ENCODE assay signal across 20 cellular contexts in the genomic region with DNA sequence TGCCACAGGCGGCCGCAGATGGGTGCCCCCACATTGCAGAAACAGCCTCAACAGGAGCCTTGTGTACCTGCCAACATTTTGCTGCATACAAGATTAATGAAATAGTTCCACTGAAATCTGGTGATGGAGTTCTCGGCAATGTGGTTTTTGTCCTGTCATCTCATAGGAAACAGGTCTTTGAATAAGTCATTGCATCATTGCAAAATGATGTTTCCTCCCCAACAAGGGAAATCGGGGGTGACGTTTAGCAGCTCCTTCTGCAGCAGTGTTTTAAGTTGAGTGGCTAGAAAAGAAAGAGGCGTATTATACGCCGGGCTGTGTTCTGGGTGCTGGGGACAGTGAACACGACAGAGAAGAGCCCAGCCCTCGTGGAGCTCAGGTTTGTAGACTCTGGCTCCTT.
DNase-seq lines count a peak whose midpoint lies in the region; ATAC-seq and TF ChIP-seq lines count a peak whose summit lies in the region.
"Had no signal": no experiment of that assay in that cellular context is flagged by ENCODE, and none has a peak within 500 bp of the region (broad histone marks: within the 10 kb centered on the region; RNA-seq: fewer than 3 reads in every experiment).

No MANE protein-coding gene starts in this region.

- DNase-seq in GDM1 (lab: John Stamatoyannopoulos, UW) (peak; percentile 16), PC-9 (no peak), caudate nucleus (lab: John Stamatoyannopoulos, UW) (peak in 3 of 61 donors; percentile 18 to 61 (median 36)), neural progenitor cell (ENCODE audit: low spot score) (no peak), iPS-NIHi7 (ENCODE audit: extremely low spot score) (no peak)
- no peak for DNase-seq in activated naive CD4-positive, alpha-beta T cell treated with anti-CD3 and anti-CD28 coated beads, Interleukin-2, amount 50 U/mL, for 16 hours
- no peak for DNase-seq in activated naive CD8-positive, alpha-beta T cell treated with anti-CD3 and anti-CD28 coated beads for 36 hours
- DNase-seq: activated CD8-positive, alpha-beta memory T cell treated with anti-CD3 and anti-CD28 coated beads for 24 hours; amygdala; DMS79; NCI-H1092 treated with DMSO at 0.1 percent for 48 hours; NCI-H748 treated with DMSO at 0.1 percent for 48 hours; Peyer's patch; stimulated activated CD4-positive, alpha-beta T cell treated with anti-CD3 and anti-CD28 coated beads, Interleukin-4, amount 100 ng/mL, for 4 hours; tibial artery had no signal

- H3F3A ChIP-seq in PC-9 (ENCODE audit: insufficient read depth, low read depth), result peaks cover 41% of the 10 kb centered on the region
- H3F3A ChIP-seq in neural progenitor cell (ENCODE audit: low read depth), result peaks cover 4% of the 10 kb centered on the region

- H3K9me3 Mint-ChIP-seq in neural progenitor cell, result no peaks in the 10 kb centered on the region
- no peaks in the 10 kb centered on the region for H3K9me3 Mint-ChIP-seq in activated naive CD8-positive, alpha-beta T cell treated with anti-CD3 and anti-CD28 coated beads for 36 hours
- H3K9me3 Mint-ChIP-seq: activated T-helper 1 cell treated with anti-CD3 and anti-CD28 coated beads, Interleukin-12 subunit alpha, Interleukin-12 subunit beta, Interleukin-2, Interleukin-4 antibody, amounts not matched to agents 30 ng/mL and 10 ng/mL and 1 ng/mL, durations not matched to agents 14 hours and 24 hours and 36 hours; dendritic cell treated with granulocyte-macrophage colony-stimulating factor and Interleukin-4, amounts not matched to agents 40 ng/mL and 50 ng/mL, for 4 days had no signal

- no TSS peak for BruUV-seq in PC-9 (replicated peaks; lab: Mats Ljungman, UMichigan)

- H3K9ac ChIP-seq in neural progenitor cell, result no peak overlapping the region

- CTCF ChIA-PET in PC-9 (lab: Charles Lee), result no interaction called here

- no peak for TF ChIP-seq CTCF in PC-9 (conservative IDR thresholded peaks at IDR 0.05)
- TF ChIP-seq CTCF in neural progenitor cell (IDR thresholded peaks at IDR 0.05), result no peak

- no peaks in the 10 kb centered on the region for H3K9me2 ChIP-seq in PC-9 (ENCODE audit: insufficient read depth)

- H4K20me1 ChIP-seq in PC-9 (ENCODE audit: insufficient read depth) (no peaks in the 10 kb centered on the region), neural progenitor cell (ENCODE audit: low read depth) (no peaks in the 10 kb centered on the region)

- POLR2A ChIA-PET in PC-9 (lab: Charles Lee; ENCODE audit: unreplicated experiment), result no interaction called here

- no peaks in the 10 kb centered on the region for H3K36me3 Mint-ChIP-seq in neural progenitor cell
- H3K36me3 Mint-ChIP-seq in activated naive CD8-positive, alpha-beta T cell treated with anti-CD3 and anti-CD28 coated beads for 36 hours, result peaks cover 2% of the 10 kb centered on the region

- H3K79me2 ChIP-seq in PC-9 (ENCODE audit: low read depth) (no peaks in the 10 kb centered on the region), neural progenitor cell (ENCODE audit: low read depth) (no peaks in the 10 kb centered on the region)

- H3K27me3 Mint-ChIP-seq in neural progenitor cell (ENCODE audit: insufficient read depth, low read depth), result peaks cover 9% of the 10 kb centered on the region
- H3K27me3 Mint-ChIP-seq in activated naive CD8-positive, alpha-beta T cell treated with anti-CD3 and anti-CD28 coated beads for 36 hours, result no peaks in the 10 kb centered on the region
- H3K27me3 Mint-ChIP-seq: dendritic cell treated with granulocyte-macrophage colony-stimulating factor and Interleukin-4, amounts not matched to agents 40 ng/mL and 50 ng/mL, for 4 days had no signal

- H3K27ac ChIP-seq in PC-9, result peak overlapping the region; percentile 60
- H3K27ac ChIP-seq in caudate nucleus (ENCODE audit: low read depth, low read length), result peak overlapping the region; percentile 58
- H3K27ac ChIP-seq in neural progenitor cell, result no peak overlapping the region
- H3K27ac ChIP-seq: C4-2B, ovary, tibial artery had no signal

- H3K27ac Mint-ChIP-seq in neural progenitor cell, result peak overlapping the region; percentile 10
- no peak overlapping the region for H3K27ac Mint-ChIP-seq in activated naive CD8-positive, alpha-beta T cell treated with anti-CD3 and anti-CD28 coated beads for 36 hours
- H3K27ac Mint-ChIP-seq: activated T-helper 1 cell treated with anti-CD3 and anti-CD28 coated beads, Interleukin-12 subunit alpha, Interleukin-12 subunit beta, Interleukin-2, Interleukin-4 antibody, amounts not matched to agents 30 ng/mL and 10 ng/mL and 1 ng/mL, durations not matched to agents 14 hours and 24 hours and 36 hours had no signal

- H3K27me3 ChIP-seq in PC-9 (ENCODE audit: insufficient read depth, low read depth) (no peaks in the 10 kb centered on the region), neural progenitor cell (no peaks in the 10 kb centered on the region)
- H3K27me3 ChIP-seq: ovary, Peyer's patch, tibial artery had no signal

- no peak for ATAC-seq in GM18511 (IDR thresholded peaks at IDR 0.05; ENCODE audit: unreplicated experiment)

- no peaks in the 10 kb centered on the region for H3K36me3 ChIP-seq in PC-9 (ENCODE audit: low read depth)
- no peaks in the 10 kb centered on the region for H3K36me3 ChIP-seq in neural progenitor cell
- H3K36me3 ChIP-seq: ovary, Peyer's patch, tibial artery had no signal

- H2AFZ ChIP-seq in PC-9 (no peak overlapping the region), neural progenitor cell (replicated peaks) (no peak overlapping the region)

- no peak overlapping the region for H3K4me3 ChIP-seq in PC-9
- H3K4me3 ChIP-seq in neural progenitor cell, result no peak overlapping the region
- H3K4me3 ChIP-seq: ovary, Peyer's patch, tibial artery had no signal

- peaks cover 62% of the 10 kb centered on the region for H3K4me1 ChIP-seq in PC-9 (replicated peaks; ENCODE audit: insufficient read depth)
- peaks cover 16% of the 10 kb centered on the region for H3K4me1 ChIP-seq in neural progenitor cell

- H3K9me3 ChIP-seq in PC-9 (ENCODE audit: insufficient read depth, low read depth) (no peaks in the 10 kb centered on the region), neural progenitor cell (ENCODE audit: low read depth) (no peaks in the 10 kb centered on the region)
- H3K9me3 ChIP-seq: ovary, Peyer's patch, tibial artery had no signal

- peaks cover 25% of the 10 kb centered on the region for H3K4me1 Mint-ChIP-seq in neural progenitor cell
- H3K4me1 Mint-ChIP-seq in activated naive CD8-positive, alpha-beta T cell treated with anti-CD3 and anti-CD28 coated beads for 36 hours, result peaks cover 13% of the 10 kb centered on the region

- H3K4me2 ChIP-seq in PC-9 (peak overlapping the region; percentile 58), neural progenitor cell (no peak overlapping the region)

- intact Hi-C loops in PC-9 (cut with micrococcal nuclease; ENCODE audit: unreplicated experiment), result no loop called here

- no peak overlapping the region for H3K4me3 Mint-ChIP-seq in neural progenitor cell
- no peak overlapping the region for H3K4me3 Mint-ChIP-seq in activated naive CD8-positive, alpha-beta T cell treated with anti-CD3 and anti-CD28 coated beads for 36 hours
- H3K4me3 Mint-ChIP-seq: activated T-helper 1 cell treated with anti-CD3 and anti-CD28 coated beads, Interleukin-12 subunit alpha, Interleukin-12 subunit beta, Interleukin-2, Interleukin-4 antibody, amounts not matched to agents 30 ng/mL and 10 ng/mL and 1 ng/mL, durations not matched to agents 14 hours and 24 hours and 36 hours; dendritic cell treated with granulocyte-macrophage colony-stimulating factor and Interleukin-4, amounts not matched to agents 40 ng/mL and 50 ng/mL, for 4 days had no signal
